ENCODE assay signal across 1 cellular context in genomic region chr12:6937481-6938352, GRCh38.
A peak's percentile ranks its signal among the peaks of the same experiment; 100 is the strongest.
TF ChIP-seq lines count a peak whose summit lies in the region.

No MANE protein-coding gene starts in this region.

TF ChIP-seq in HepG2, 621 proteins besides CTCF, POLR2A, EP300 and RAD21 (continued from another document and continues in another):
- peak; percentile 90 for TF ChIP-seq KMT2B (CRISPR knock-in tag; IDR thresholded peaks at IDR 0.05)
- peak; percentile 87 for TF ChIP-seq MIXL1 (CRISPR knock-in tag; IDR thresholded peaks at IDR 0.05)
- no peak for TF ChIP-seq SP1 (IDR thresholded peaks at IDR 0.05)
- peak; percentile 91 for TF ChIP-seq SP1 (CRISPR knock-in tag; IDR thresholded peaks at IDR 0.05)
- TF ChIP-seq, protein P1, sequence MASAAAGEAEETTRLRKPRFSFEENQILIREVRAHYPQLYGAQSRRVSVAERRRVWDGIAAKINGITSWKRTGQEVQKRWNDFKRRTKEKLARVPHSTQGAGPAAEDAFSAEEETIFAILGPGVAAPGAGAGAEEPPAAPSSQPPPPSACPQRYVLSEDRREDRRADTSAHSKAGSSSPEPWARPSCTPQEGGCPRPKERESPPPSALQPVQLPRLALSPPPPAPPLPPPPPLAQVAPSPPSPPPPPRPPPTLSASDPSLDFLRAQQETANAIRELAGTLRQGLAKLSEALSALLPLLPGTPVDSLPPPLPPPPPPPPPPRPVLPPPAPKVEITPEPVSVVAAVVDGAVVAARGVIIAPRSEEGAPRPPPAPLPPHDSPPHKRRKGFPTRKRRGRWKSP (CRISPR knock-in tag; IDR thresholded peaks at IDR 0.05) = peak; percentile 100
- no peak for TF ChIP-seq ZBTB49 (CRISPR knock-in tag; IDR thresholded peaks at IDR 0.05; ENCODE audit: borderline replicate concordance)
- TF ChIP-seq ZNF616 (CRISPR knock-in tag; IDR thresholded peaks at IDR 0.05; ENCODE audit: low read depth) = peak; percentile 91; the same call in 1 of the 2 replicates
- peak; percentile 82; the same call in 1 of the 2 replicates for TF ChIP-seq RNF2 (conservative IDR thresholded peaks at IDR 0.05; ENCODE audit: low read depth)
- TF ChIP-seq NFRKB (IDR thresholded peaks at IDR 0.05) = no peak
- no peak for TF ChIP-seq ARNT (IDR thresholded peaks at IDR 0.05)
- no peak for TF ChIP-seq ZNF552 (CRISPR knock-in tag; IDR thresholded peaks at IDR 0.05; ENCODE audit: borderline replicate concordance)
- TF ChIP-seq ZNF468 (CRISPR knock-in tag; IDR thresholded peaks at IDR 0.05) = 0 out of 2 replicates have a peak, but pooled peaks have one; percentile 37
- TF ChIP-seq ZNF207 (IDR thresholded peaks at IDR 0.05; ENCODE audit: borderline replicate concordance) = no peak
- 0 out of 2 replicates have a peak, but pooled peaks have one; percentile 23 for TF ChIP-seq WIZ (CRISPR knock-in tag; IDR thresholded peaks at IDR 0.05)
- TF ChIP-seq NFIC (IDR thresholded peaks at IDR 0.05; ENCODE audit: low read length) = no peak
- TF ChIP-seq U2AF2 (IDR thresholded peaks at IDR 0.05; ENCODE audit: low read depth, low read length) = no peak
- peak in 1 of 2 experiments; percentile 95; a peak in 2 of 4 replicates for TF ChIP-seq KLF16 (CRISPR knock-in tag; IDR thresholded peaks at IDR 0.05)
- TF ChIP-seq ZNF704 (CRISPR knock-in tag; IDR thresholded peaks at IDR 0.05; ENCODE audit: borderline replicate concordance) = no peak
- TF ChIP-seq, protein P2, sequence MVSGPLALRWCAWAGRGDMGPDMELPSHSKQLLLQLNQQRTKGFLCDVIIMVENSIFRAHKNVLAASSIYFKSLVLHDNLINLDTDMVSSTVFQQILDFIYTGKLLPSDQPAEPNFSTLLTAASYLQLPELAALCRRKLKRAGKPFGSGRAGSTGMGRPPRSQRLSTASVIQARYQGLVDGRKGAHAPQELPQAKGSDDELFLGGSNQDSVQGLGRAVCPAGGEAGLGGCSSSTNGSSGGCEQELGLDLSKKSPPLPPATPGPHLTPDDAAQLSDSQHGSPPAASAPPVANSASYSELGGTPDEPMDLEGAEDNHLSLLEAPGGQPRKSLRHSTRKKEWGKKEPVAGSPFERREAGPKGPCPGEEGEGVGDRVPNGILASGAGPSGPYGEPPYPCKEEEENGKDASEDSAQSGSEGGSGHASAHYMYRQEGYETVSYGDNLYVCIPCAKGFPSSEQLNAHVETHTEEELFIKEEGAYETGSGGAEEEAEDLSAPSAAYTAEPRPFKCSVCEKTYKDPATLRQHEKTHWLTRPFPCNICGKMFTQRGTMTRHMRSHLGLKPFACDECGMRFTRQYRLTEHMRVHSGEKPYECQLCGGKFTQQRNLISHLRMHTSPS (CRISPR knock-in tag; IDR thresholded peaks at IDR 0.05; ENCODE audit: low read depth) = no peak
- peak; percentile 62 for TF ChIP-seq HNRNPK (IDR thresholded peaks at IDR 0.05; ENCODE audit: low read depth, low read length, poor library complexity, severe bottlenecking)
- TF ChIP-seq SP5 (CRISPR knock-in tag; IDR thresholded peaks at IDR 0.05; ENCODE audit: borderline replicate concordance, low read depth) = peak; percentile 59; the same call in 1 of the 2 replicates
- no peak for TF ChIP-seq STAT5B (CRISPR knock-in tag; IDR thresholded peaks at IDR 0.05)
- TF ChIP-seq MLLT10 (CRISPR knock-in tag; IDR thresholded peaks at IDR 0.05) = no peak
- TF ChIP-seq ZNF556 (CRISPR knock-in tag; IDR thresholded peaks at IDR 0.05; ENCODE audit: borderline replicate concordance) = peak; percentile 72; the same call in 1 of the 2 replicates
- peak; percentile 91; the same call in 1 of the 2 replicates for TF ChIP-seq ZNF614 (CRISPR knock-in tag; IDR thresholded peaks at IDR 0.05; ENCODE audit: borderline replicate concordance)
- TF ChIP-seq RFX3 (CRISPR knock-in tag; IDR thresholded peaks at IDR 0.05) = no peak
- TF ChIP-seq, protein P3, sequence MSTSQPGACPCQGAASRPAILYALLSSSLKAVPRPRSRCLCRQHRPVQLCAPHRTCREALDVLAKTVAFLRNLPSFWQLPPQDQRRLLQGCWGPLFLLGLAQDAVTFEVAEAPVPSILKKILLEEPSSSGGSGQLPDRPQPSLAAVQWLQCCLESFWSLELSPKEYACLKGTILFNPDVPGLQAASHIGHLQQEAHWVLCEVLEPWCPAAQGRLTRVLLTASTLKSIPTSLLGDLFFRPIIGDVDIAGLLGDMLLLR (CRISPR knock-in tag; IDR thresholded peaks at IDR 0.05) = peak; percentile 88
- TF ChIP-seq ZBTB20 (CRISPR knock-in tag; IDR thresholded peaks at IDR 0.05; ENCODE audit: borderline replicate concordance, low read depth) = no peak
- TF ChIP-seq, protein P4, sequence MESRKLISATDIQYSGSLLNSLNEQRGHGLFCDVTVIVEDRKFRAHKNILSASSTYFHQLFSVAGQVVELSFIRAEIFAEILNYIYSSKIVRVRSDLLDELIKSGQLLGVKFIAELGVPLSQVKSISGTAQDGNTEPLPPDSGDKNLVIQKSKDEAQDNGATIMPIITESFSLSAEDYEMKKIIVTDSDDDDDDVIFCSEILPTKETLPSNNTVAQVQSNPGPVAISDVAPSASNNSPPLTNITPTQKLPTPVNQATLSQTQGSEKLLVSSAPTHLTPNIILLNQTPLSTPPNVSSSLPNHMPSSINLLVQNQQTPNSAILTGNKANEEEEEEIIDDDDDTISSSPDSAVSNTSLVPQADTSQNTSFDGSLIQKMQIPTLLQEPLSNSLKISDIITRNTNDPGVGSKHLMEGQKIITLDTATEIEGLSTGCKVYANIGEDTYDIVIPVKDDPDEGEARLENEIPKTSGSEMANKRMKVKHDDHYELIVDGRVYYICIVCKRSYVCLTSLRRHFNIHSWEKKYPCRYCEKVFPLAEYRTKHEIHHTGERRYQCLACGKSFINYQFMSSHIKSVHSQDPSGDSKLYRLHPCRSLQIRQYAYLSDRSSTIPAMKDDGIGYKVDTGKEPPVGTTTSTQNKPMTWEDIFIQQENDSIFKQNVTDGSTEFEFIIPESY (CRISPR knock-in tag; IDR thresholded peaks at IDR 0.05) = peak; percentile 77
- peak; percentile 68; the same call in 1 of the 2 replicates for TF ChIP-seq BCL6 (CRISPR knock-in tag; IDR thresholded peaks at IDR 0.05)
- TF ChIP-seq, protein P5, sequence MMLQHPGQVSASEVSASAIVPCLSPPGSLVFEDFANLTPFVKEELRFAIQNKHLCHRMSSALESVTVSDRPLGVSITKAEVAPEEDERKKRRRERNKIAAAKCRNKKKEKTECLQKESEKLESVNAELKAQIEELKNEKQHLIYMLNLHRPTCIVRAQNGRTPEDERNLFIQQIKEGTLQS (CRISPR knock-in tag; IDR thresholded peaks at IDR 0.05) = no peak; the same call in none of the 2 replicates
- TF ChIP-seq, protein P6, sequence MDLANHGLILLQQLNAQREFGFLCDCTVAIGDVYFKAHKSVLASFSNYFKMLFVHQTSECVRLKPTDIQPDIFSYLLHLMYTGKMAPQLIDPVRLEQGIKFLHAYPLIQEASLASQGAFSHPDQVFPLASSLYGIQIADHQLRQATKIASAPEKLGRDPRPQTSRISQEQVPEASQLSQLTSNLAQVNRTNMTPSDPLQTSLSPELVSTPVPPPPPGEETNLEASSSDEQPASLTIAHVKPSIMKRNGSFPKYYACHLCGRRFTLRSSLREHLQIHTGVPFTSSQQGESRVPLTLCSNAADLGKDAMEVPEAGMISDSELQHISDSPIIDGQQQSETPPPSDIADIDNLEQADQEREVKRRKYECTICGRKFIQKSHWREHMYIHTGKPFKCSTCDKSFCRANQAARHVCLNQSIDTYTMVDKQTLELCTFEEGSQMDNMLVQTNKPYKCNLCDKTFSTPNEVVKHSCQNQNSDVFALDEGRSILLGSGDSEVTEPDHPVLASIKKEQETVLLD (CRISPR knock-in tag; IDR thresholded peaks at IDR 0.05; ENCODE audit: low read depth) = peak; percentile 23; the same call in 1 of the 2 replicates
- TF ChIP-seq, protein P7, sequence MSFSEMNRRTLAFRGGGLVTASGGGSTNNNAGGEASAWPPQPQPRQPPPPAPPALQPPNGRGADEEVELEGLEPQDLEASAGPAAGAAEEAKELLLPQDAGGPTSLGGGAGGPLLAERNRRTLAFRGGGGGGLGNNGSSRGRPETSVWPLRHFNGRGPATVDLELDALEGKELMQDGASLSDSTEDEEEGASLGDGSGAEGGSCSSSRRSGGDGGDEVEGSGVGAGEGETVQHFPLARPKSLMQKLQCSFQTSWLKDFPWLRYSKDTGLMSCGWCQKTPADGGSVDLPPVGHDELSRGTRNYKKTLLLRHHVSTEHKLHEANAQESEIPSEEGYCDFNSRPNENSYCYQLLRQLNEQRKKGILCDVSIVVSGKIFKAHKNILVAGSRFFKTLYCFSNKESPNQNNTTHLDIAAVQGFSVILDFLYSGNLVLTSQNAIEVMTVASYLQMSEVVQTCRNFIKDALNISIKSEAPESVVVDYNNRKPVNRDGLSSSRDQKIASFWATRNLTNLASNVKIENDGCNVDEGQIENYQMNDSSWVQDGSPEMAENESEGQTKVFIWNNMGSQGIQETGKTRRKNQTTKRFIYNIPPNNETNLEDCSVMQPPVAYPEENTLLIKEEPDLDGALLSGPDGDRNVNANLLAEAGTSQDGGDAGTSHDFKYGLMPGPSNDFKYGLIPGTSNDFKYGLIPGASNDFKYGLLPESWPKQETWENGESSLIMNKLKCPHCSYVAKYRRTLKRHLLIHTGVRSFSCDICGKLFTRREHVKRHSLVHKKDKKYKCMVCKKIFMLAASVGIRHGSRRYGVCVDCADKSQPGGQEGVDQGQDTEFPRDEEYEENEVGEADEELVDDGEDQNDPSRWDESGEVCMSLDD (CRISPR knock-in tag; IDR thresholded peaks at IDR 0.05; ENCODE audit: borderline replicate concordance) = no peak
- peak; percentile 87 for TF ChIP-seq ZNF205 (CRISPR knock-in tag; IDR thresholded peaks at IDR 0.05)
- peak; percentile 88; the same call in 1 of the 2 replicates for TF ChIP-seq SMAD1 (CRISPR knock-in tag; IDR thresholded peaks at IDR 0.05; ENCODE audit: borderline replicate concordance, low read depth)
- TF ChIP-seq USF2 (IDR thresholded peaks at IDR 0.05; ENCODE audit: low read depth, low read length) = no peak
- TF ChIP-seq USF2 (CRISPR knock-in tag; IDR thresholded peaks at IDR 0.05; ENCODE audit: borderline replicate concordance) = peak; percentile 50; the same call in 1 of the 2 replicates
- TF ChIP-seq BRCA1 (CRISPR knock-in tag; IDR thresholded peaks at IDR 0.05) = no peak
- peak; percentile 94 for TF ChIP-seq XRCC5 (optimal IDR thresholded peaks at IDR 0.05; ENCODE audit: low read length)
- TF ChIP-seq PAXIP1 (CRISPR knock-in tag; conservative IDR thresholded peaks at IDR 0.05) = no peak
